23 cellular contexts compared by ENCODE assay signal in the genomic region with DNA sequence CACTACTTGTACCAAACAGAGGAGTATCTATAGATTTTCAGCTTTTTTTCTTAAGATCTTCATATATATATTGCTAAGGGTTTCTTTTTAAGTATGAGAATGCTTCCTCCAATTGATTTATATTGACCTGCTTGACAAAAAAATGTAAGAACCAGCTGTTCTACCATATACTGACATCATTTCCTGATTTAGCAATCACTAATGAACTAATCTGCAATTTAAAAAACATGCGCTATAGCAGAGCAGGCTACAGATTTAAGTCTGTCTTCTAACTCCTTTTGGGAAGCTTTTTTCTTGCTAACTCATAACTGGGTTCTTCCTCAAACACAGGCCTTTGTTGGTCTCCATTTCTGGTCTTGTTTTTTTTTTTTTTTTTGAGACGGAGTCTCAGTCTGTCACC.
"Had no signal": no experiment of that assay in that cellular context is flagged by ENCODE, and none has a peak within 500 bp of the region (broad histone marks: within the 10 kb centered on the region; RNA-seq: fewer than 3 reads in every experiment).

No MANE protein-coding gene starts in this region.

- ATAC-seq: activated T-helper 17 cell treated with anti-CD3 and anti-CD28 coated beads, Interleukin-2, amount 50 U/mL, for 72 hours; body of pancreas; esophagus mucosa; gastrocnemius medialis; left lung; upper lobe of right lung had no signal

- H3K27ac ChIP-seq: body of pancreas, coronary artery, gastrocnemius medialis, upper lobe of right lung had no signal

- H3K9me3 ChIP-seq: body of pancreas, gastrocnemius medialis, left lung, upper lobe of right lung had no signal

- H3K36me3 ChIP-seq: left lung, upper lobe of right lung had no signal

- DNase-seq: activated CD4-positive, alpha-beta T cell treated with anti-CD3 and anti-CD28 coated beads, Interleukin-2, amount 50 U/mL, for 4 hours; activated naive CD4-positive, alpha-beta T cell; activated naive CD8-positive, alpha-beta T cell treated with anti-CD3 and anti-CD28 coated beads for 36 hours; body of pancreas; central memory CD4-positive, alpha-beta T cell; effector CD4-positive, alpha-beta T cell; gastrocnemius medialis; head of caudate nucleus; kidney; left lung; mammary epithelial cell; nephron progenitor cell; occipital lobe; posterior cingulate gyrus; retina; stimulated activated CD4-positive, alpha-beta T cell treated with anti-CD3 and anti-CD28 coated beads, Interleukin-12 subunit alpha, Interleukin-12 subunit beta, amount 100 ng/mL, for 4 hours; stimulated activated CD4-positive, alpha-beta T cell treated with anti-CD3 and anti-CD28 coated beads, Interleukin-1b, Interleukin-23, amount 100 ng/mL, for 48 hours; stimulated activated CD8-positive, alpha-beta memory T cell treated with anti-CD3 and anti-CD28 coated beads, Interleukin-4, amount 100 ng/mL, for 48 hours; stimulated activated naive CD4-positive, alpha-beta T cell; upper lobe of right lung had no signal

- H3K27me3 ChIP-seq: body of pancreas, gastrocnemius medialis, left lung, upper lobe of right lung had no signal

- H3K4me3 ChIP-seq: body of pancreas, coronary artery, gastrocnemius medialis, left lung, upper lobe of right lung had no signal

- H3K4me1 ChIP-seq: body of pancreas, gastrocnemius medialis, left lung, upper lobe of right lung had no signal
